Comparison of ENCODE assay signal across 8 cellular contexts in genomic region chr3:195909294-195909644, GRCh38. TPM values are rescaled to one million over a fixed set of nuclear protein-coding genes. Genes with fewer than 3 reads are reported as not detected.
DNase-seq lines count a peak whose midpoint lies in the region; ATAC-seq and TF ChIP-seq lines count a peak whose summit lies in the region.

No MANE protein-coding gene starts in this region.

- H4K20me1 ChIP-seq in H9 (ENCODE audit: control insufficient read depth, insufficient read depth, insufficient read length), result no peaks in the 10 kb centered on the region

- no peaks in the 10 kb centered on the region for H3K79me1 ChIP-seq in H9 (ENCODE audit: insufficient read depth, low read depth, low read length, poor library complexity, severe bottlenecking)

- peaks cover 4% of the 10 kb centered on the region; the same call in 1 of the 2 replicates for H3K79me2 ChIP-seq in H9 (ENCODE audit: insufficient read depth, low read length)

- no peaks in the 10 kb centered on the region for H3K36me3 ChIP-seq in prostate gland

- H3K14ac ChIP-seq in H9 (ENCODE audit: insufficient read depth, low read length), result no peak overlapping the region

- no peak overlapping the region for H2BK20ac ChIP-seq in H9 (ENCODE audit: low read depth, low read length, poor library complexity, severe bottlenecking)

- H2AFZ ChIP-seq in H9 (ENCODE audit: low read length), result no peak overlapping the region

- intact Hi-C loops in prostate gland (cut with DNase I), result no loop called here

- H3K4me3 ChIP-seq in prostate gland, result peak overlapping the region; percentile 72 to 80

- H4K91ac ChIP-seq in H9 (ENCODE audit: insufficient read length, low read depth, low read length), result no peak overlapping the region

- no peak overlapping the region for H3K56ac ChIP-seq in H9 (ENCODE audit: insufficient read length, low read depth, low read length)

- no peak overlapping the region for H2BK12ac ChIP-seq in H9 (ENCODE audit: insufficient read length, low read depth, low read length)

- no peak overlapping the region for H3K27ac ChIP-seq in H9 (ENCODE audit: insufficient read length, low read depth, low read length)
- H3K27ac ChIP-seq in prostate gland, result peak overlapping the region; percentile 70 to 83

- H3K9ac ChIP-seq in H9 (ENCODE audit: extremely low read depth, insufficient read length, low read length), result no peak overlapping the region

- peaks cover 18% of the 10 kb centered on the region for H3K23me2 ChIP-seq in H9 (ENCODE audit: insufficient read length, low read depth, low read length, poor library complexity, severe bottlenecking)

- WGBS in H9 (ENCODE audit: extremely low coverage, insufficient read length, low lambda C conversion rate), result no CpG with 5 or more reads among the region's 47 CpGs
- WGBS in prostate gland, result under 1% methylated on average over 25 of the region's 47 CpGs

- H3K23ac ChIP-seq in H9 (ENCODE audit: insufficient read length, low read depth, low read length), result no peak overlapping the region

- peaks cover 8% of the 10 kb centered on the region for H3K27me3 Mint-ChIP-seq in H9 (ENCODE audit: low read depth)
- H3K27me3 Mint-ChIP-seq in effector memory CD8-positive, alpha-beta T cell, result no peaks in the 10 kb centered on the region

- H3K36me3 Mint-ChIP-seq in H9 (ENCODE audit: insufficient read depth in 1 of 3, low read depth in 3 of 3), result peaks cover 0 to 4% (median 0%) of the 10 kb centered on the region in 3 experiments; a peak in 5 of 7 replicates
- peaks cover 43% of the 10 kb centered on the region for H3K36me3 Mint-ChIP-seq in effector memory CD8-positive, alpha-beta T cell (ENCODE audit: insufficient read depth)

- in situ Hi-C loops in GM13977 (cut with MboI; ENCODE audit: low pct_unique_long_range_greater_than_20kb, low sequenced_read_pairs, unreplicated experiment), result no loop called here

- no peak overlapping the region for H2AK5ac ChIP-seq in H9 (ENCODE audit: insufficient read length, low read length)

- no peak overlapping the region for H2BK5ac ChIP-seq in H9 (ENCODE audit: insufficient read length, low read length)

- H3K27me3 ChIP-seq in H9 (ENCODE audit: insufficient read depth, low read length) (no peaks in the 10 kb centered on the region), prostate gland (replicated peaks; ENCODE audit: insufficient read depth) (no peaks in the 10 kb centered on the region)

- H3K9me3 ChIP-seq in H9 (ENCODE audit: control insufficient read depth, low read depth, low read length), result no peaks in the 10 kb centered on the region
- H3K9me3 ChIP-seq in prostate gland, result no peaks in the 10 kb centered on the region

- H2BK15ac ChIP-seq in H9 (ENCODE audit: low read depth, low read length), result no peak overlapping the region

- peak overlapping the region; percentile 89 for H3K4me2 ChIP-seq in H9 (ENCODE audit: insufficient read depth, insufficient read length, low read length)

- H3K18ac ChIP-seq in H9 (ENCODE audit: insufficient read length, low read depth, low read length), result no peak overlapping the region

- peaks cover 31 to 41% of the 10 kb centered on the region in 2 experiments for H3K4me1 Mint-ChIP-seq in H9
- peaks cover 28 to 39% of the 10 kb centered on the region in 2 donors for H3K4me1 Mint-ChIP-seq in effector memory CD8-positive, alpha-beta T cell (ENCODE audit: low read depth in 2 of 2)

- TF ChIP-seq POLR2A in prostate gland (IDR thresholded peaks at IDR 0.05), result no peak

- no peak overlapping the region for H4K5ac ChIP-seq in H9 (ENCODE audit: insufficient read length, low read depth, low read length)

- H3K9me3 Mint-ChIP-seq in H9, result no peaks in the 10 kb centered on the region
- H3K9me3 Mint-ChIP-seq in effector memory CD8-positive, alpha-beta T cell, result no peaks in the 10 kb centered on the region

- H4K8ac ChIP-seq in H9 (replicated peaks; ENCODE audit: insufficient read length, low read depth, low read length), result no peak overlapping the region

- DNase-seq in GM13977 (ENCODE audit: low spot score) (no peak), H9 (no peak), NCI-H1105 treated with DMSO at 0.1 percent for 48 hours (lab: John Stamatoyannopoulos, UW) (peak; percentile 57), prostate gland (ENCODE audit: low spot score) (no peak), GDM1 (lab: John Stamatoyannopoulos, UW) (no peak), kidney glomerular epithelial cell (lab: John Stamatoyannopoulos, UW) (no peak)
- DNase-seq in effector memory CD8-positive, alpha-beta T cell, result no peak
- no peak for DNase-seq in activated CD4-positive, alpha-beta T cell treated with anti-CD3 and anti-CD28 coated beads, Interleukin-2, amount 50 U/mL, for 48 hours

- no peak overlapping the region for H3T11ph ChIP-seq in H9 (ENCODE audit: low read length)

- TF ChIP-seq CTCF in GM13977 (IDR thresholded peaks at IDR 0.05; ENCODE audit: extremely low read depth, insufficient read depth, missing control alignments) (peak; percentile 12), H9 (conservative IDR thresholded peaks at IDR 0.05) (no peak; the same call in 2 of the 3 replicates), prostate gland (IDR thresholded peaks at IDR 0.05) (no peak)

- H3K4me1 ChIP-seq in H9 (ENCODE audit: insufficient read depth, low read length), result peaks cover 4% of the 10 kb centered on the region; the same call in 1 of the 2 replicates
- H3K4me1 ChIP-seq in prostate gland (replicated peaks), result peaks cover 26% of the 10 kb centered on the region

- ATAC-seq in effector memory CD8-positive, alpha-beta T cell (replicated peaks), result peak; percentile 11

- peak overlapping the region; percentile 50 to 62; a peak in 2 of 5 replicates for H3K4me3 Mint-ChIP-seq in H9
- H3K4me3 Mint-ChIP-seq in effector memory CD8-positive, alpha-beta T cell, result peak overlapping the region; percentile 93 to 94

- no peak overlapping the region for H3K4ac ChIP-seq in H9 (ENCODE audit: low read depth, low read length)

- no peak overlapping the region for H3K27ac Mint-ChIP-seq in H9
- peak overlapping the region; percentile 99 for H3K27ac Mint-ChIP-seq in effector memory CD8-positive, alpha-beta T cell

- no peak overlapping the region for H2BK120ac ChIP-seq in H9 (ENCODE audit: low read depth, low read length, poor library complexity, severe bottlenecking)

RNA-seq across cellular contexts. Expression of gene TNK2, which starts 0.9 kb away (rescaled TPM):
- total RNA-seq in H9 (2021) (34.5 and 35.3 TPM in 2 replicates), prostate gland (100 to 1,000 TPM in 1 of 2 donors, 10 to 100 TPM in 1; 34.9 to 100 TPM)

Comparison
In these comparisons a context has a peak if more than half of its experiments do, and no peak if none do; other contexts are left out.
1. H3K27ac Mint-ChIP-seq: peak in effector memory CD8-positive, alpha-beta T cell (2 of 2); none in H9 (0 of 3).